Comparison of ENCODE assay signal across 1 cellular context in the genomic region with DNA sequence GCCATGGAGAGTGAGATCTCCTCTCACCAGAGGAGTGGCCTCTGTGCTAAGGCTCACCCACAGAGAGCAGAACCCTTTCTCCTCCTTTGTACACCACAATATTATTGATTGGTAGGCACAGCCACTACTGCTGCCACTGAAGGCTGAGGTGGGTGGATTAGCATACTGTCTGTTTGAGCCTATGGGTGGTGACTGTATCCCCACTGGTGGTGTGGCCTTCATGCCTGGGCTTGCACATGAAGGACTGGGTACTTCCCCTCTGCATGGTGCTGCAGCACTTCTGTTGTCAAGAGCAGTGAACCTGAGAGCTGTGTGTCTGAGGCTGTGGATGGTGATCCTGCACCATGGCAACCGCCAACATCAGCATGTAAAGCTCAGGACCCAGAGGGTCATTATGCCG.
TF ChIP-seq lines count a peak whose summit lies in the region.

No MANE protein-coding gene starts in this region.

TF ChIP-seq in GM23338, 12 proteins besides CTCF, POLR2A, EP300 and RAD21:
- no peak for TF ChIP-seq ZNF331 (CRISPR knock-in tag; IDR thresholded peaks at IDR 0.05; ENCODE audit: low read depth)
- TF ChIP-seq, protein P1, sequence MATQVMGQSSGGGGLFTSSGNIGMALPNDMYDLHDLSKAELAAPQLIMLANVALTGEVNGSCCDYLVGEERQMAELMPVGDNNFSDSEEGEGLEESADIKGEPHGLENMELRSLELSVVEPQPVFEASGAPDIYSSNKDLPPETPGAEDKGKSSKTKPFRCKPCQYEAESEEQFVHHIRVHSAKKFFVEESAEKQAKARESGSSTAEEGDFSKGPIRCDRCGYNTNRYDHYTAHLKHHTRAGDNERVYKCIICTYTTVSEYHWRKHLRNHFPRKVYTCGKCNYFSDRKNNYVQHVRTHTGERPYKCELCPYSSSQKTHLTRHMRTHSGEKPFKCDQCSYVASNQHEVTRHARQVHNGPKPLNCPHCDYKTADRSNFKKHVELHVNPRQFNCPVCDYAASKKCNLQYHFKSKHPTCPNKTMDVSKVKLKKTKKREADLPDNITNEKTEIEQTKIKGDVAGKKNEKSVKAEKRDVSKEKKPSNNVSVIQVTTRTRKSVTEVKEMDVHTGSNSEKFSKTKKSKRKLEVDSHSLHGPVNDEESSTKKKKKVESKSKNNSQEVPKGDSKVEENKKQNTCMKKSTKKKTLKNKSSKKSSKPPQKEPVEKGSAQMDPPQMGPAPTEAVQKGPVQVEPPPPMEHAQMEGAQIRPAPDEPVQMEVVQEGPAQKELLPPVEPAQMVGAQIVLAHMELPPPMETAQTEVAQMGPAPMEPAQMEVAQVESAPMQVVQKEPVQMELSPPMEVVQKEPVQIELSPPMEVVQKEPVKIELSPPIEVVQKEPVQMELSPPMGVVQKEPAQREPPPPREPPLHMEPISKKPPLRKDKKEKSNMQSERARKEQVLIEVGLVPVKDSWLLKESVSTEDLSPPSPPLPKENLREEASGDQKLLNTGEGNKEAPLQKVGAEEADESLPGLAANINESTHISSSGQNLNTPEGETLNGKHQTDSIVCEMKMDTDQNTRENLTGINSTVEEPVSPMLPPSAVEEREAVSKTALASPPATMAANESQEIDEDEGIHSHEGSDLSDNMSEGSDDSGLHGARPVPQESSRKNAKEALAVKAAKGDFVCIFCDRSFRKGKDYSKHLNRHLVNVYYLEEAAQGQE (IDR thresholded peaks at IDR 0.05; ENCODE audit: unreplicated experiment), result no peak
- no peak for TF ChIP-seq JUNB (IDR thresholded peaks at IDR 0.05; ENCODE audit: unreplicated experiment)
- no peak for TF ChIP-seq EZH2 (IDR thresholded peaks at IDR 0.05; ENCODE audit: low read depth, unreplicated experiment)
- no peak for TF ChIP-seq EZH2phosphoT487 (IDR thresholded peaks at IDR 0.05; ENCODE audit: unreplicated experiment)
